In the genomic region with DNA sequence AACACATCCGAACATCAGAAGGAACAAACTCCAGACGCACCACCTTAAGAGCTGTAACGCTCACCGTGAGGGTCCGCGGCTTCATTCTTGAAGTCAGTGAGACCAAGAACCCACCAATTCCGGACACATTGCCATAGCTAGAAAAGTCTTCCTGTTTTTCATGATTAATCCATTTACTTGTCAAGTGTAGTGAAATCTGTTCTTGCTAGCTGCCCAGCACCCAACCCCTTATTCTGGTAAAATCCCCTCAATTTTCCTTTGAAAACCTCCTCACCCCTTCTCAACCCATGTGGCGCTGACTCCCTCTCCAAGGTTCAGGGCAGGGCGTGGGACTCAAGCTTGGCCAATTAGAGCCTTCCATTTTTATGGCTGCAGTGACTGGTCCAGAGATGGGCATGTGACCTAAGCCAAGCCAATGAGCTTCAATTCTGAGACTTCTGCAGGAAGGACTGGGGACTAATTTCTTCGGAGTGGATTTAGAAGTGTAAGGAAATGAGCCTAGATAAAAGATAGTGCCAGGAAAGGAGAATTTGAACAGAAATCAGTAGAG, we compare ENCODE assay signal across 12 cellular contexts. TPM values are rescaled to one million over a fixed set of nuclear protein-coding genes. Genes with fewer than 3 reads are reported as not detected.
A peak's percentile ranks its signal among the peaks of the same experiment; 100 is the strongest.
DNase-seq lines count a peak whose midpoint lies in the region; ATAC-seq and TF ChIP-seq lines count a peak whose summit lies in the region.
"Had no signal": no experiment of that assay in that cellular context is flagged by ENCODE, and none has a peak within 500 bp of the region (broad histone marks: within the 10 kb centered on the region; RNA-seq: fewer than 3 reads in every experiment).

No MANE protein-coding gene starts in this region.

- peak overlapping the region; percentile 85 for H3K27ac Mint-ChIP-seq in activated naive CD4-positive, alpha-beta T cell treated with anti-CD3 and anti-CD28 coated beads, Interleukin-2, amount 10 ng/mL, durations not matched to agents 7 days and 5 days
- H3K27ac Mint-ChIP-seq in memory B cell (peak overlapping the region; percentile 89), chondrocyte (ENCODE audit: unreplicated experiment) (no peak overlapping the region)

- CTCF ChIA-PET in activated naive CD4-positive, alpha-beta T cell treated with anti-CD3 and anti-CD28 coated beads, Interleukin-2, amount 10 ng/mL, durations not matched to agents 7 days and 5 days (lab: Charles Lee), result interaction anchor here (1.0 to 2.6 kb wide), 4 partner anchors 7 to 34 kb away, joined by 3 to 16 read pairs (median 7); partner anchors contain the start of gene ZBP1
- CTCF ChIA-PET in mammary epithelial cell (lab: Charles Lee; ENCODE audit: low non-redundant PET), result interaction anchor here (0.8 kb wide), 1 partner anchor 429 kb away, joined by 4 read pairs; no protein-coding TSS in a partner anchor

- H3K4me1 ChIP-seq in suprapubic skin (peaks cover 22% of the 10 kb centered on the region), mammary epithelial cell (ENCODE audit: insufficient read depth, low read length) (no peaks in the 10 kb centered on the region)

- H3K9ac ChIP-seq in mammary epithelial cell (ENCODE audit: insufficient read depth, low read length), result no peak overlapping the region

- peak overlapping the region; percentile 11 for H3K4me3 ChIP-seq in suprapubic skin
- H3K4me3 ChIP-seq in mammary epithelial cell (replicated peaks in 1 of 3; ENCODE audit: insufficient read depth in 1 of 3, low read depth in 2 of 3, low read length in 3 of 3), result no peak overlapping the region

- H3K4me3 Mint-ChIP-seq in activated naive CD4-positive, alpha-beta T cell treated with anti-CD3 and anti-CD28 coated beads, Interleukin-2, amount 10 ng/mL, durations not matched to agents 7 days and 5 days, result peak overlapping the region; percentile 57
- H3K4me3 Mint-ChIP-seq in memory B cell, result peak overlapping the region; percentile 85
- H3K4me3 Mint-ChIP-seq in chondrocyte (ENCODE audit: unreplicated experiment), result no peak overlapping the region

- no peaks in the 10 kb centered on the region for H3K9me3 ChIP-seq in suprapubic skin
- H3K9me3 ChIP-seq in mammary epithelial cell (replicated peaks; ENCODE audit: insufficient read depth, low read length), result no peaks in the 10 kb centered on the region

- H3K36me3 ChIP-seq in suprapubic skin, result no peaks in the 10 kb centered on the region
- H3K36me3 ChIP-seq in mammary epithelial cell (ENCODE audit: insufficient read depth, low read length), result no peaks in the 10 kb centered on the region

- peaks cover 50% of the 10 kb centered on the region for H3K36me3 Mint-ChIP-seq in activated naive CD4-positive, alpha-beta T cell treated with anti-CD3 and anti-CD28 coated beads, Interleukin-2, amount 10 ng/mL, durations not matched to agents 7 days and 5 days
- H3K36me3 Mint-ChIP-seq in memory B cell (peaks cover 9% of the 10 kb centered on the region), chondrocyte (ENCODE audit: low read depth) (peaks cover 6% of the 10 kb centered on the region)

- peak; percentile 21 for ATAC-seq in memory B cell (ENCODE audit: low read depth)

- no peak overlapping the region for H2AFZ ChIP-seq in mammary epithelial cell (ENCODE audit: low read depth, low read length)

- no peak overlapping the region for H3K4me2 ChIP-seq in mammary epithelial cell (ENCODE audit: insufficient read depth, low read depth, low read length)

- TF ChIP-seq POLR2A in suprapubic skin (IDR thresholded peaks at IDR 0.05), result no peak

- TF ChIP-seq EP300 in suprapubic skin (IDR thresholded peaks at IDR 0.05), result no peak

- DNase-seq in activated naive CD4-positive, alpha-beta T cell treated with anti-CD3 and anti-CD28 coated beads, Interleukin-2, amount 10 ng/mL, durations not matched to agents 7 days and 5 days, result no peak
- no peak for DNase-seq in activated naive CD4-positive, alpha-beta T cell (lab: John Stamatoyannopoulos, UW)
- peak; percentile 59 for DNase-seq in activated naive CD4-positive, alpha-beta T cell treated with anti-CD3 and anti-CD28 coated beads, Interleukin-2, amount 50 U/mL, for 16 hours
- DNase-seq in memory B cell (ENCODE audit: low spot score in 2 of 2), result no peak
- DNase-seq in suprapubic skin (ENCODE audit: low spot score in 2 of 2), result no peak
- DNase-seq in chondrocyte (ENCODE audit: low spot score), result no peak
- DNase-seq in mammary epithelial cell, result no peak
- DNase-seq in NCI-H345 treated with DMSO at 0.1 percent for 48 hours (lab: John Stamatoyannopoulos, UW; ENCODE audit: unreplicated experiment), result no peak
- DNase-seq: hypothalamus, NCI-H2029 treated with DMSO at 0.1 percent for 48 hours, retina, SW 1271 had no signal

- peaks cover 8% of the 10 kb centered on the region for H3K27me3 ChIP-seq in suprapubic skin
- H3K27me3 ChIP-seq in mammary epithelial cell (ENCODE audit: insufficient read depth, low read length), result peaks cover 7% of the 10 kb centered on the region

- no peak for TF ChIP-seq CTCF in suprapubic skin (IDR thresholded peaks at IDR 0.05)
- no peak for TF ChIP-seq CTCF in chondrocyte (IDR thresholded peaks at IDR 0.05)
- no peak for TF ChIP-seq CTCF in mammary epithelial cell (conservative IDR thresholded peaks at IDR 0.05 in 1 of 2, IDR thresholded peaks at IDR 0.05 in 1 of 2; ENCODE audit: extremely low read depth in 1 of 2, insufficient read depth in 1 of 2, low read depth in 1 of 2, low read length in 2 of 2)

- dilution Hi-C loops in mammary epithelial cell (cut with HindIII; ENCODE audit: low sequenced_read_pairs), result no loop called here

- WGBS in suprapubic skin, result 77% methylated on average over 10 of the region's 10 CpGs
- 85% methylated on average over 8 of the region's 10 CpGs for WGBS in mammary epithelial cell (ENCODE audit: low coverage, missing lambda C conversion rate)

- H3K27me3 Mint-ChIP-seq in activated naive CD4-positive, alpha-beta T cell treated with anti-CD3 and anti-CD28 coated beads, Interleukin-2, amount 10 ng/mL, durations not matched to agents 7 days and 5 days, result peaks cover 50% of the 10 kb centered on the region
- H3K27me3 Mint-ChIP-seq in memory B cell (peaks cover 9% of the 10 kb centered on the region), chondrocyte (ENCODE audit: low read depth) (no peaks in the 10 kb centered on the region)

- H3K4me1 Mint-ChIP-seq in activated naive CD4-positive, alpha-beta T cell treated with anti-CD3 and anti-CD28 coated beads, Interleukin-2, amount 10 ng/mL, durations not matched to agents 7 days and 5 days, result peaks cover 89% of the 10 kb centered on the region
- H3K4me1 Mint-ChIP-seq in memory B cell (peaks cover 25% of the 10 kb centered on the region), chondrocyte (ENCODE audit: low read depth) (peaks cover 14% of the 10 kb centered on the region)

- H3K27ac ChIP-seq in suprapubic skin, result no peak overlapping the region
- no peak overlapping the region for H3K27ac ChIP-seq in mammary epithelial cell (ENCODE audit: insufficient read depth, low read depth, low read length)

- intact Hi-C loops in mammary epithelial cell (cut with micrococcal nuclease), result loop anchor here (10.0 kb wide), 1 partner anchor 185 kb away; no protein-coding TSS in a partner anchor

- H3K79me2 ChIP-seq in mammary epithelial cell (ENCODE audit: insufficient read depth, low read length), result no peaks in the 10 kb centered on the region

- no peaks in the 10 kb centered on the region for H4K20me1 ChIP-seq in mammary epithelial cell (ENCODE audit: insufficient read depth, low read length)

- H3K9me3 Mint-ChIP-seq in activated naive CD4-positive, alpha-beta T cell treated with anti-CD3 and anti-CD28 coated beads, Interleukin-2, amount 10 ng/mL, durations not matched to agents 7 days and 5 days, result peaks cover 36% of the 10 kb centered on the region
- H3K9me3 Mint-ChIP-seq in memory B cell (peaks cover 6% of the 10 kb centered on the region), chondrocyte (ENCODE audit: low read depth) (peaks cover 5% of the 10 kb centered on the region)

- in situ Hi-C loops in mammary epithelial cell (cut with MboI; ENCODE audit: low sequenced_read_pairs in 2 of 2), result no loop called here

- no TSS peak for BruUV-seq in mammary epithelial cell (replicated peaks; lab: Mats Ljungman, UMichigan)

RNA-seq across cellular contexts. Expression of gene ZBP1, which starts 9.8 kb away (rescaled TPM):
- total RNA-seq in suprapubic skin (under 1 TPM in 1 of 4 donors, not detected in 3; 0.80 TPM), chondrocyte (not detected in 3 replicates), mammary epithelial cell (not detected)
- polyA plus RNA-seq in mammary epithelial cell, result not detected
- polyA minus RNA-seq in mammary epithelial cell, result not detected
